8 cellular contexts compared by ENCODE assay signal in genomic region chr12:2284857-2285256, GRCh38.
DNase-seq lines count a peak whose midpoint lies in the region; ATAC-seq and TF ChIP-seq lines count a peak whose summit lies in the region.

No MANE protein-coding gene starts in this region.

- ATAC-seq in HG03159 (IDR thresholded peaks at IDR 0.05; ENCODE audit: unreplicated experiment) = peak; percentile 52
- ATAC-seq in HG02852 (IDR thresholded peaks at IDR 0.05; ENCODE audit: unreplicated experiment) = no peak
- ATAC-seq in HG03342 (IDR thresholded peaks at IDR 0.05; ENCODE audit: unreplicated experiment) = no peak

- no peak for TF ChIP-seq POLR2A in spleen (IDR thresholded peaks at IDR 0.05)

- peak; percentile 72 for DNase-seq in DMS153 (lab: John Stamatoyannopoulos, UW)
- peak; percentile 67 to 72 for DNase-seq in NOMO-1 (lab: John Stamatoyannopoulos, UW; ENCODE audit: unreplicated experiment in 2 of 2)
- peak; percentile 86 for DNase-seq in astrocyte of the spinal cord (ENCODE audit: low read depth, low spot score)
- DNase-seq in iPS-NIHi11 (ENCODE audit: low spot score) = peak; percentile 76
- peak; percentile 86 for DNase-seq in spleen

- in situ Hi-C loops in astrocyte of the spinal cord (cut with HindIII; ENCODE audit: low sequenced_read_pairs) = no loop called here

- TF ChIP-seq CTCF in astrocyte of the spinal cord (IDR thresholded peaks at IDR 0.05; ENCODE audit: low read depth, low read length) (peak; percentile 87), spleen (IDR thresholded peaks at IDR 0.05 in 8 of 11, conservative IDR thresholded peaks at IDR 0.05 in 3 of 11) (peak; percentile 18 to 73 (median 61))

- intact Hi-C loops in spleen (cut with DNase I; ENCODE audit: low total_unique reads) = loop anchor here (10.0 kb wide), 1 partner anchor 230 kb away; the partner anchor contains the start of gene CACNA1C

- H3K4me1 ChIP-seq in spleen = peaks cover 7 to 75% (median 38%) of the 10 kb centered on the region in 6 donors

- H3K4me3 ChIP-seq in astrocyte of the spinal cord (ENCODE audit: low read depth, low read length) = no peak overlapping the region
- no peak overlapping the region for H3K4me3 ChIP-seq in spleen

- peak overlapping the region in 5 of 8 donors; percentile 25 to 47 (median 34) for H3K27ac ChIP-seq in spleen

- 37 to 64% (median 49%) methylated on average over 5 to 8 of the region's 8 CpGs for WGBS in spleen, 5 donors

- H3K9me3 ChIP-seq in spleen = peaks cover 0 to 4% (median 0%) of the 10 kb centered on the region in 8 donors

- H3K27me3 ChIP-seq in spleen (replicated peaks in 1 of 7) = peaks cover 0 to 17% (median 0%) of the 10 kb centered on the region in 7 donors

- no peaks in the 10 kb centered on the region for H3K36me3 ChIP-seq in spleen
